In genomic region chr1:92326681-92327080, GRCh38 we compare ENCODE assay signal across 2 cellular contexts.
A peak's percentile ranks its signal among the peaks of the same experiment; 100 is the strongest.
TF ChIP-seq lines count a peak whose summit lies in the region.

No MANE protein-coding gene starts in this region.

TF ChIP-seq in HepG2, 621 proteins besides CTCF, POLR2A, EP300 and RAD21:
- TF ChIP-seq TGIF2 (CRISPR knock-in tag; IDR thresholded peaks at IDR 0.05) (no peak), CENPBD1 (CRISPR knock-in tag; IDR thresholded peaks at IDR 0.05; ENCODE audit: borderline replicate concordance, low read depth) (no peak), MIXL1 (CRISPR knock-in tag; IDR thresholded peaks at IDR 0.05) (no peak), TFAP4 (IDR thresholded peaks at IDR 0.05; ENCODE audit: borderline replicate concordance, low read depth) (0 out of 2 replicates have a peak, but pooled peaks have one; percentile 7), ZNF18 (CRISPR knock-in tag; IDR thresholded peaks at IDR 0.05; ENCODE audit: insufficient replicate concordance) (peak; percentile 85), ZNF784 (CRISPR knock-in tag; IDR thresholded peaks at IDR 0.05; ENCODE audit: borderline replicate concordance) (no peak), PPARG (CRISPR knock-in tag; conservative IDR thresholded peaks at IDR 0.05) (0 out of 2 replicates have a peak, but pooled peaks have one; percentile 20), CCDC6 (CRISPR knock-in tag; IDR thresholded peaks at IDR 0.05) (no peak)

TF ChIP-seq in K562, 482 proteins besides CTCF, POLR2A, EP300 and RAD21:
- peak; percentile 90 for TF ChIP-seq ZFP36 (IDR thresholded peaks at IDR 0.05; ENCODE audit: low read depth, low read length, partially characterized antibody)
- TF ChIP-seq ZNF431 (CRISPR knock-in tag; IDR thresholded peaks at IDR 0.05): no peak
